Comparison of ENCODE assay signal across 21 cellular contexts in genomic region chr19:48145596-48146254, GRCh38.
"Had no signal": no experiment of that assay in that cellular context is flagged by ENCODE, and none has a peak within 500 bp of the region (broad histone marks: within the 10 kb centered on the region; RNA-seq: fewer than 3 reads in every experiment).

No MANE protein-coding gene starts in this region.

- H3K27ac ChIP-seq: esophagus muscularis mucosa, foreskin keratinocyte, spleen, testis had no signal

- H3K27me3 ChIP-seq: esophagus muscularis mucosa, foreskin keratinocyte, spleen, testis had no signal

- H3K4me3 Mint-ChIP-seq: activated CD8-positive, alpha-beta memory T cell treated with anti-CD3 and anti-CD28 coated beads, Interleukin-2, amount 10 ng/mL, durations not matched to agents 7 days and 5 days; activated naive CD8-positive, alpha-beta T cell treated with anti-CD3 and anti-CD28 coated beads, Interleukin-2, amount 10 ng/mL, durations not matched to agents 7 days and 5 days; activated T-cell treated with anti-CD3 and anti-CD28 coated beads, Interleukin-2, amount 50 U/mL, for 4 hours; immature natural killer cell; naive thymus-derived CD4-positive, alpha-beta T cell had no signal

- DNase-seq: activated CD4-positive, alpha-beta T cell treated with anti-CD3 and anti-CD28 coated beads, Interleukin-2, amount 50 U/mL, for 4 hours; activated CD4-positive, CD25-positive, alpha-beta regulatory T cell treated with anti-CD3 and anti-CD28 coated beads, Interleukin-2, amount 50 U/mL, for 72 hours; activated CD8-positive, alpha-beta memory T cell treated with anti-CD3 and anti-CD28 coated beads, Interleukin-2, amount 10 ng/mL, durations not matched to agents 7 days and 5 days; activated gamma-delta T cell treated with Interleukin-2 at 50 U/mL for 16 hours; activated naive CD8-positive, alpha-beta T cell treated with anti-CD3 and anti-CD28 coated beads, Interleukin-2, amount 10 ng/mL, durations not matched to agents 7 days and 5 days; activated T-cell treated with anti-CD3 and anti-CD28 coated beads, Interleukin-2, amount 50 U/mL, for 4 hours; anterior cingulate cortex; cerebellar nuclear complex; foreskin keratinocyte; immature natural killer cell; left colon; mammary epithelial cell; naive thymus-derived CD4-positive, alpha-beta T cell; nucleus accumbens; spleen; stimulated activated CD4-positive, alpha-beta T cell treated with anti-CD3 and anti-CD28 coated beads, Interleukin-1b, Interleukin-23, amount 100 ng/mL, for 48 hours; stimulated activated naive CD8-positive, alpha-beta T cell treated with anti-CD3 and anti-CD28 coated beads, Interleukin-15, Interleukin-2, amounts not matched to agents 100 U/mL and 50 U/mL, for 24 hours; T-helper 2 cell; testis had no signal

- H3K9me3 Mint-ChIP-seq: activated naive CD8-positive, alpha-beta T cell treated with anti-CD3 and anti-CD28 coated beads, Interleukin-2, amount 10 ng/mL, durations not matched to agents 7 days and 5 days; activated T-cell treated with anti-CD3 and anti-CD28 coated beads, Interleukin-2, amount 50 U/mL, for 4 hours; immature natural killer cell had no signal

- H3K27ac Mint-ChIP-seq: activated CD8-positive, alpha-beta memory T cell treated with anti-CD3 and anti-CD28 coated beads, Interleukin-2, amount 10 ng/mL, durations not matched to agents 7 days and 5 days; activated naive CD8-positive, alpha-beta T cell treated with anti-CD3 and anti-CD28 coated beads, Interleukin-2, amount 10 ng/mL, durations not matched to agents 7 days and 5 days; immature natural killer cell; naive thymus-derived CD4-positive, alpha-beta T cell had no signal

- H3K27me3 Mint-ChIP-seq: activated CD8-positive, alpha-beta memory T cell treated with anti-CD3 and anti-CD28 coated beads, Interleukin-2, amount 10 ng/mL, durations not matched to agents 7 days and 5 days; activated naive CD8-positive, alpha-beta T cell treated with anti-CD3 and anti-CD28 coated beads, Interleukin-2, amount 10 ng/mL, durations not matched to agents 7 days and 5 days; naive thymus-derived CD4-positive, alpha-beta T cell had no signal

- ATAC-seq: activated CD8-positive, alpha-beta memory T cell treated with anti-CD3 and anti-CD28 coated beads, Interleukin-2, amount 10 ng/mL, durations not matched to agents 7 days and 5 days; activated T-cell treated with anti-CD3 and anti-CD28 coated beads, Interleukin-2, amount 50 U/mL, for 4 hours; foreskin keratinocyte; left colon; naive thymus-derived CD4-positive, alpha-beta T cell; sciatic nerve; stimulated activated naive CD8-positive, alpha-beta T cell treated with anti-CD3 and anti-CD28 coated beads, Interleukin-15, Interleukin-2, amounts not matched to agents 100 U/mL and 50 U/mL, for 24 hours had no signal

- H3K4me1 ChIP-seq: foreskin keratinocyte, testis had no signal

- H3K4me1 Mint-ChIP-seq: activated CD8-positive, alpha-beta memory T cell treated with anti-CD3 and anti-CD28 coated beads, Interleukin-2, amount 10 ng/mL, durations not matched to agents 7 days and 5 days; activated naive CD8-positive, alpha-beta T cell treated with anti-CD3 and anti-CD28 coated beads, Interleukin-2, amount 10 ng/mL, durations not matched to agents 7 days and 5 days; immature natural killer cell had no signal

- H3K9me3 ChIP-seq: esophagus muscularis mucosa, spleen, testis had no signal

- H3K4me3 ChIP-seq: esophagus muscularis mucosa, spleen, testis had no signal
